Comparison of ENCODE assay signal across 8 cellular contexts in genomic region chr10:46169736-46170135, GRCh38.
"Had no signal": no experiment of that assay in that cellular context is flagged by ENCODE, and none has a peak within 500 bp of the region (broad histone marks: within the 10 kb centered on the region; RNA-seq: fewer than 3 reads in every experiment).

No MANE protein-coding gene starts in this region.

- FAIRE-seq: G401.6, GM12878, GM12891, GM12892, GM18507, GM19239 had no signal

- H3K4me3 ChIP-seq: GM12878 had no signal

- DNase-seq: GDM1, GF-D8 had no signal

- ATAC-seq: GM12878 had no signal
